In genomic region chr2:151067658-151068369, GRCh38 we compare ENCODE assay signal across 26 cellular contexts.
"Had no signal": no experiment of that assay in that cellular context is flagged by ENCODE, and none has a peak within 500 bp of the region (broad histone marks: within the 10 kb centered on the region; RNA-seq: fewer than 3 reads in every experiment).

No MANE protein-coding gene starts in this region.

- H3K4me1 ChIP-seq: gastroesophageal sphincter, heart left ventricle, left lung, prostate gland, right atrium auricular region, sigmoid colon, stomach, thyroid gland had no signal

- H3K9ac ChIP-seq: neural progenitor cell had no signal

- H3K36me3 ChIP-seq: gastroesophageal sphincter, heart left ventricle, left lung, neural progenitor cell, prostate gland, right atrium auricular region, sigmoid colon, stomach, thyroid gland had no signal

- H3K9me3 Mint-ChIP-seq: nephron; neural progenitor cell; stimulated activated effector memory CD8-positive, alpha-beta T cell treated with anti-CD3 and anti-CD28 coated beads, Interleukin-12 subunit alpha, Interleukin-12 subunit beta, amount 100 ng/mL, for 72 hours had no signal

- H3K27me3 Mint-ChIP-seq: type B pancreatic cell had no signal

- H3K27ac ChIP-seq: dorsolateral prefrontal cortex, epithelial cell of prostate, gastroesophageal sphincter, heart left ventricle, hepatocyte, left lung, neural progenitor cell, prostate gland, right atrium auricular region, sigmoid colon, stomach, thyroid gland had no signal

- H3K27ac Mint-ChIP-seq: naive thymus-derived CD4-positive, alpha-beta T cell; nephron; neural progenitor cell; stimulated activated effector memory CD8-positive, alpha-beta T cell treated with anti-CD3 and anti-CD28 coated beads, Interleukin-12 subunit alpha, Interleukin-12 subunit beta, amount 100 ng/mL, for 72 hours; type B pancreatic cell had no signal

- DNase-seq: dorsolateral prefrontal cortex; effector CD4-positive, alpha-beta T cell; foreskin fibroblast; heart left ventricle; left cardiac atrium; mesendoderm; midbrain; naive thymus-derived CD4-positive, alpha-beta T cell; nucleus accumbens; sigmoid colon; stimulated activated CD4-positive, alpha-beta T cell treated with anti-CD3 and anti-CD28 coated beads, Interleukin-2, amount 100 ng/mL, for 24 hours; stimulated activated CD4-positive, alpha-beta T cell treated with anti-CD3 and anti-CD28 coated beads, Interleukin-4, amount 100 ng/mL, for 24 hours; stimulated activated naive CD4-positive, alpha-beta T cell treated with Interleukin-2 at 50 U/mL for 16 hours; stomach; thyroid gland had no signal

- H3K4me1 Mint-ChIP-seq: naive thymus-derived CD4-positive, alpha-beta T cell; neural progenitor cell; stimulated activated effector memory CD8-positive, alpha-beta T cell treated with anti-CD3 and anti-CD28 coated beads, Interleukin-12 subunit alpha, Interleukin-12 subunit beta, amount 100 ng/mL, for 72 hours had no signal

- H3K4me3 ChIP-seq: dorsolateral prefrontal cortex, gastroesophageal sphincter, heart left ventricle, hepatocyte, left lung, neural progenitor cell, prostate gland, right atrium auricular region, sigmoid colon, stomach, thyroid gland had no signal

- H3K79me2 ChIP-seq: hepatocyte had no signal

- ATAC-seq: esophagus mucosa; gastroesophageal sphincter; heart left ventricle; left cardiac atrium; left lung; naive thymus-derived CD4-positive, alpha-beta T cell; stimulated activated effector memory CD8-positive, alpha-beta T cell treated with anti-CD3 and anti-CD28 coated beads, Interleukin-12 subunit alpha, Interleukin-12 subunit beta, amount 100 ng/mL, for 72 hours had no signal

- H3K4me3 Mint-ChIP-seq: naive thymus-derived CD4-positive, alpha-beta T cell; nephron; neural progenitor cell; stimulated activated effector memory CD8-positive, alpha-beta T cell treated with anti-CD3 and anti-CD28 coated beads, Interleukin-12 subunit alpha, Interleukin-12 subunit beta, amount 100 ng/mL, for 72 hours; type B pancreatic cell had no signal

- H3K9me3 ChIP-seq: gastroesophageal sphincter, heart left ventricle, left lung, prostate gland, right atrium auricular region, sigmoid colon, stomach, thyroid gland had no signal

- H2AFZ ChIP-seq: hepatocyte, neural progenitor cell had no signal

- H3K27me3 ChIP-seq: dorsolateral prefrontal cortex, gastroesophageal sphincter, heart left ventricle, hepatocyte, left lung, neural progenitor cell, right atrium auricular region, sigmoid colon, stomach, thyroid gland had no signal

- H3K36me3 Mint-ChIP-seq: naive thymus-derived CD4-positive, alpha-beta T cell; neural progenitor cell; stimulated activated effector memory CD8-positive, alpha-beta T cell treated with anti-CD3 and anti-CD28 coated beads, Interleukin-12 subunit alpha, Interleukin-12 subunit beta, amount 100 ng/mL, for 72 hours; type B pancreatic cell had no signal

- H3K4me2 ChIP-seq: hepatocyte, neural progenitor cell had no signal
